8 cellular contexts compared by ENCODE assay signal in the genomic region with DNA sequence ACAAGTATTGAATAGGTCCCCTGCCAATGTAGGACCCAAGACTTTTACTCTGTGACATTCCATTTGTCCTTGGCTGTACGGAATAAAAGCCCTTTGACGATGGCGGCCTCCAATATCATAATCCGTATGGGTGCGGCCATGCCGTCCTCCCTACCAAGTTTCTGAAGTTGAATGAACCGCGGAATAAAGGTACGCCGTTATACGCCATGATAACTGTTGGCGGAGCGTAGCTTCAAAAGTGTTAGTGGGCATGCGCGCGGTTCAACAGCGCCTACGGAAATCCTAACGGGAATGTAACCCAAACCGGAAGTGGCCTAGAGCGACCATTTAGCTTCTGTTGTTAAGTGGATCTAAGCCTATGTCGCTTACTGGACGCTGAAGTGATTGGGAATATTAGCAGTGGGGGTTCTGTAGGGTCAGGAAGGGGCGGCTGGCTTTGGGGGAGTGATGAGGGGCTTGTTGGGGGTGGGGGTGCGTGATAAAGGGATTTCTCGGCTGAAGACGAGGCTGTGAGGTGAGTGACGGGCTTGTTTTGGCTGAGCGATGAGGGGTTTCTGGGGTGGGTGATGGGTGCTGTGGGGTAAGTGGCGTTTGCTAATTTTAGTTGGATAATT. TPM values are rescaled to one million over a fixed set of nuclear protein-coding genes. Genes with fewer than 3 reads are reported as not detected.
DNase-seq lines count a peak whose midpoint lies in the region; ATAC-seq and FAIRE-seq lines count a peak whose summit lies in the region.

ZNF175 (plus strand) TSS at position 322 of the 614 bp plus-strand sequence. CDS start 2,047 bp downstream, outside the sequence.

- peaks cover 30% of the 10 kb centered on the region for H3K36me3 Mint-ChIP-seq in activated CD4-positive, alpha-beta T cell treated with anti-CD3 and anti-CD28 coated beads for 36 hours (ENCODE audit: low read depth)

- peak; percentile 88 for ATAC-seq in GM18861 (IDR thresholded peaks at IDR 0.05; ENCODE audit: unreplicated experiment)
- ATAC-seq in HG03135 (IDR thresholded peaks at IDR 0.05; ENCODE audit: unreplicated experiment) = peak; percentile 79
- peak; percentile 96 for ATAC-seq in activated CD4-positive, alpha-beta T cell treated with anti-CD3 and anti-CD28 coated beads for 36 hours

- POLR2A ChIA-PET in activated CD4-positive, alpha-beta T cell treated with anti-CD3 and anti-CD28 coated beads for 36 hours (lab: Charles Lee) = interaction anchor here (0.6 kb wide), 1 partner anchor 23 kb away, joined by 5 read pairs; no protein-coding TSS in a partner anchor

- peaks cover 4% of the 10 kb centered on the region for H3K9me3 Mint-ChIP-seq in activated CD4-positive, alpha-beta T cell treated with anti-CD3 and anti-CD28 coated beads for 36 hours (ENCODE audit: low read depth)

- H3K4me3 Mint-ChIP-seq in activated CD4-positive, alpha-beta T cell treated with anti-CD3 and anti-CD28 coated beads for 36 hours = peak within 1 kb of the TSS; percentile 91

- intact Hi-C loops in activated CD4-positive, alpha-beta T cell treated with anti-CD3 and anti-CD28 coated beads for 36 hours (cut with DNase I, micrococcal nuclease) = loop anchor here (1.0 to 5.0 kb wide), 5 partner anchors 23 to 764 kb away; partner anchors contain the start of gene CTU1 (in 1 of the 2)

- peaks cover 2% of the 10 kb centered on the region for H3K27me3 Mint-ChIP-seq in activated CD4-positive, alpha-beta T cell treated with anti-CD3 and anti-CD28 coated beads for 36 hours

- H3K27ac Mint-ChIP-seq in activated CD4-positive, alpha-beta T cell treated with anti-CD3 and anti-CD28 coated beads for 36 hours = peak within 1 kb of the TSS; percentile 89

- FAIRE-seq in A204.1 (lab: Jason Lieb, UNC) (peak; percentile 99), colon (lab: Jason Lieb, UNC) (peak; percentile 84)

- CTCF ChIA-PET in activated CD4-positive, alpha-beta T cell treated with anti-CD3 and anti-CD28 coated beads for 36 hours (lab: Charles Lee) = interaction anchor here (0.9 to 1.0 kb wide), 2 partner anchors 57 to 82 kb away, joined by 3 to 4 read pairs; no protein-coding TSS in a partner anchor

- DNase-seq in NCI-H446 treated with DMSO at 0.1 percent for 48 hours (lab: John Stamatoyannopoulos, UW) = peak; percentile 95
- peak; percentile 91 for DNase-seq in activated CD4-positive, alpha-beta T cell treated with anti-CD3 and anti-CD28 coated beads for 36 hours
- peak; percentile 97 for DNase-seq in kidney glomerular epithelial cell (lab: John Stamatoyannopoulos, UW)
- peak; percentile 91 for DNase-seq in stimulated activated CD4-positive, alpha-beta T cell treated with anti-CD3 and anti-CD28 coated beads, Interleukin-15, amount 100 ng/mL, for 24 hours

- H3K4me1 Mint-ChIP-seq in activated CD4-positive, alpha-beta T cell treated with anti-CD3 and anti-CD28 coated beads for 36 hours = peaks cover 31% of the 10 kb centered on the region

RNA-seq across cellular contexts. Expression of gene ZNF175, which starts in this region (rescaled TPM):
- total RNA-seq in activated CD4-positive, alpha-beta T cell treated with anti-CD3 and anti-CD28 coated beads for 36 hours = 1 to 10 TPM; 5.9 to 9.6 TPM

Comparison
In these comparisons a context has a peak if more than half of its experiments do, and no peak if none do; other contexts are left out.
1. Peak in every context shown above with its lines: DNase-seq and ATAC-seq.